In genomic region chr4:77043507-77044131, GRCh38 we compare ENCODE assay signal across 14 cellular contexts. TPM values are rescaled to one million over a fixed set of nuclear protein-coding genes. Genes with fewer than 3 reads are reported as not detected.
DNase-seq lines count a peak whose midpoint lies in the region; ATAC-seq and TF ChIP-seq lines count a peak whose summit lies in the region.
"Had no signal": no experiment of that assay in that cellular context is flagged by ENCODE, and none has a peak within 500 bp of the region (broad histone marks: within the 10 kb centered on the region; RNA-seq: fewer than 3 reads in every experiment).

No MANE protein-coding gene starts in this region.

- H3K27ac ChIP-seq in left lung = peak overlapping the region in 1 of 2 donors; percentile 11
- H3K27ac ChIP-seq in thyroid gland = no peak overlapping the region
- H3K27ac ChIP-seq: parathyroid adenoma, SK-N-MC, vagina had no signal

- intact Hi-C loops in left lung (cut with DNase I) = no loop called here
- intact Hi-C loops in thyroid gland (cut with DNase I) = no loop called here

- ATAC-seq in left lung (peak; percentile 66), GM19351 (IDR thresholded peaks at IDR 0.05; ENCODE audit: unreplicated experiment) (no peak)

- no peaks in the 10 kb centered on the region for H3K9me3 ChIP-seq in left lung
- no peaks in the 10 kb centered on the region for H3K9me3 ChIP-seq in thyroid gland
- H3K9me3 ChIP-seq: vagina had no signal

- WGBS in thyroid gland, 2 donors = 55 to 63% methylated on average over 3 of the region's 3 CpGs

- H3K4me3 ChIP-seq in choroid plexus epithelial cell (ENCODE audit: low read depth, low read length) (no peak overlapping the region), left lung (no peak overlapping the region), skeletal muscle cell (ENCODE audit: low read depth, low read length) (no peak overlapping the region), thyroid gland (replicated peaks in 1 of 3) (no peak overlapping the region)
- H3K4me3 ChIP-seq: SK-N-MC, vagina had no signal

- TF ChIP-seq CTCF in choroid plexus epithelial cell (conservative IDR thresholded peaks at IDR 0.05; ENCODE audit: low read depth, low read length) (no peak), left lung (IDR thresholded peaks at IDR 0.05) (no peak), thyroid gland (IDR thresholded peaks at IDR 0.05) (no peak)

- H3K27me3 ChIP-seq in left lung (no peaks in the 10 kb centered on the region), thyroid gland (no peaks in the 10 kb centered on the region)
- H3K27me3 ChIP-seq: vagina had no signal

- H3K36me3 ChIP-seq in left lung = peaks cover 0 to 31% of the 10 kb centered on the region in 2 donors
- H3K36me3 ChIP-seq in thyroid gland = peaks cover 9 to 12% of the 10 kb centered on the region in 2 donors

- DNase-seq in GM04504 (ENCODE audit: low read depth) (peak; percentile 57), choroid plexus epithelial cell (ENCODE audit: low read depth) (peak; percentile 75), left lung (no peak), skeletal muscle cell (ENCODE audit: low read depth) (peak; percentile 44), iPS-NIHi11 (ENCODE audit: low spot score) (no peak), thyroid gland (no peak)
- DNase-seq in stimulated activated CD8-positive, alpha-beta memory T cell treated with anti-CD3 and anti-CD28 coated beads, Interleukin-4, amount 100 ng/mL, for 48 hours = no peak
- DNase-seq: activated naive CD4-positive, alpha-beta T cell; NCI-H1436 treated with DMSO at 0.1 percent for 48 hours; NCI-H446 treated with DMSO at 0.1 percent for 48 hours had no signal

- TF ChIP-seq POLR2A in thyroid gland (IDR thresholded peaks at IDR 0.05) = no peak

- H3K4me1 ChIP-seq in left lung = peaks cover 4 to 13% of the 10 kb centered on the region in 2 donors
- H3K4me1 ChIP-seq in thyroid gland = peaks cover 11 to 16% of the 10 kb centered on the region in 2 donors
- H3K4me1 ChIP-seq: vagina had no signal

RNA-seq across cellular contexts. Expression of gene CCNI, which starts 32.2 kb away (rescaled TPM):
- total RNA-seq in left lung = 100 to 1,000 TPM; 257 to 265 TPM
- 100 to 1,000 TPM; 302 to 449 (median 371) TPM for total RNA-seq in thyroid gland

Comparison
In these comparisons a context has a peak if more than half of its experiments do, and no peak if none do; other contexts are left out.
1. DNase-seq: peak in GM04504 (single experiment), choroid plexus epithelial cell (single experiment) and skeletal muscle cell (single experiment); none in left lung (0 of 2), stimulated activated CD8-positive, alpha-beta memory T cell treated with anti-CD3 and anti-CD28 coated beads, Interleukin-4, amount 100 ng/mL, for 48 hours (single experiment), iPS-NIHi11 (single experiment) and thyroid gland (0 of 2).